Comparison of ENCODE assay signal across 1 cellular context in the genomic region with DNA sequence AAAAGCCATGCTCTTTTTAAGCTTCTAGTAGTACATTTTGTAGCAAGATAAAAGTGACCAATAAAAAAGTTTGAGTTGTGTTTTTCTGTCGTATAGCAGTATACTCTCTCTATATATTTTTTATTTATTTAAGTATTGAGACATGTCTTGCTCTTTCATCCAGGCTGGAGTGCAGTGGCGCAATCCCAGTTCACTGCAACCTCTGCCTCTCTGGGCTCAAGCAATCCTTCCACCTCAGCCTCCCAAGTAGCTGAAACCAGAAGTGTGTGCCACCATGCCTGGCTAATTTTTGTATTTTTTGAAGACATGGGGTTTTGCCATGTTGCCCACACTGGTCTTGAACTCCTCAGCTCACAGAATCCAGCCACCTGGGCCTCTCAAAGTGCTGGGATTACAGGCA.
TF ChIP-seq lines count a peak whose summit lies in the region.

No MANE protein-coding gene starts in this region.

TF ChIP-seq in HepG2, 621 proteins besides CTCF, POLR2A, EP300 and RAD21:
- TF ChIP-seq, protein P1, sequence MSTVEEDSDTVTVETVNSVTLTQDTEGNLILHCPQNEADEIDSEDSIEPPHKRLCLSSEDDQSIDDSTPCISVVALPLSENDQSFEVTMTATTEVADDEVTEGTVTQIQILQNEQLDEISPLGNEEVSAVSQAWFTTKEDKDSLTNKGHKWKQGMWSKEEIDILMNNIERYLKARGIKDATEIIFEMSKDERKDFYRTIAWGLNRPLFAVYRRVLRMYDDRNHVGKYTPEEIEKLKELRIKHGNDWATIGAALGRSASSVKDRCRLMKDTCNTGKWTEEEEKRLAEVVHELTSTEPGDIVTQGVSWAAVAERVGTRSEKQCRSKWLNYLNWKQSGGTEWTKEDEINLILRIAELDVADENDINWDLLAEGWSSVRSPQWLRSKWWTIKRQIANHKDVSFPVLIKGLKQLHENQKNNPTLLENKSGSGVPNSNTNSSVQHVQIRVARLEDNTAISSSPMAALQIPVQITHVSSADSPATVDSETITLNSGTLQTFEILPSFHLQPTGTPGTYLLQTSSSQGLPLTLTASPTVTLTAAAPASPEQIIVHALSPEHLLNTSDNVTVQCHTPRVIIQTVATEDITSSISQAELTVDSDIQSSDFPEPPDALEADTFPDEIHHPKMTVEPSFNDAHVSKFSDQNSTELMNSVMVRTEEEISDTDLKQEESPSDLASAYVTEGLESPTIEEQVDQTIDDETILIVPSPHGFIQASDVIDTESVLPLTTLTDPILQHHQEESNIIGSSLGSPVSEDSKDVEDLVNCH (CRISPR knock-in tag; IDR thresholded peaks at IDR 0.05): no peak
- TF ChIP-seq, protein P2, sequence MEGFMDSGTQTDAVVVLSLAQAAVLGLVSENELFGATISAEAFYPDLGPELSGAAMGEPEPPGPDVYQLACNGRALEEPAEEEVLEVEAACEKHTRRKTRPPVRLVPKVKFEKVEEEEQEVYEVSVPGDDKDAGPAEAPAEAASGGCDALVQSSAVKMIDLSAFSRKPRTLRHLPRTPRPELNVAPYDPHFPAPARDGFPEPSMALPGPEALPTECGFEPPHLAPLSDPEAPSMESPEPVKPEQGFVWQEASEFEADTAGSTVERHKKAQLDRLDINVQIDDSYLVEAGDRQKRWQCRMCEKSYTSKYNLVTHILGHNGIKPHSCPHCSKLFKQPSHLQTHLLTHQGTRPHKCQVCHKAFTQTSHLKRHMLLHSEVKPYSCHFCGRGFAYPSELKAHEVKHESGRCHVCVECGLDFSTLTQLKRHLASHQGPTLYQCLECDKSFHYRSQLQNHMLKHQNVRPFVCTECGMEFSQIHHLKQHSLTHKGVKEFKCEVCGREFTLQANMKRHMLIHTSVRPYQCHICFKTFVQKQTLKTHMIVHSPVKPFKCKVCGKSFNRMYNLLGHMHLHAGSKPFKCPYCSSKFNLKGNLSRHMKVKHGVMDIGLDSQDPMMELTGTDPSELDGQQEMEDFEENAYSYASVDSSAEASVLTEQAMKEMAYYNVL (CRISPR knock-in tag; IDR thresholded peaks at IDR 0.05; ENCODE audit: borderline replicate concordance): no peak
- TF ChIP-seq, protein P3, sequence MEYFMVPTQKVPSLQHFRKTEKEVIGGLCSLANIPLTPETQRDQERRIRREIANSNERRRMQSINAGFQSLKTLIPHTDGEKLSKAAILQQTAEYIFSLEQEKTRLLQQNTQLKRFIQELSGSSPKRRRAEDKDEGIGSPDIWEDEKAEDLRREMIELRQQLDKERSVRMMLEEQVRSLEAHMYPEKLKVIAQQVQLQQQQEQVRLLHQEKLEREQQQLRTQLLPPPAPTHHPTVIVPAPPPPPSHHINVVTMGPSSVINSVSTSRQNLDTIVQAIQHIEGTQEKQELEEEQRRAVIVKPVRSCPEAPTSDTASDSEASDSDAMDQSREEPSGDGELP (IDR thresholded peaks at IDR 0.05; ENCODE audit: borderline replicate concordance, low read depth): no peak
- TF ChIP-seq ZNF768 (CRISPR knock-in tag; IDR thresholded peaks at IDR 0.05) (peak; percentile 58), ZNF598 (CRISPR knock-in tag; IDR thresholded peaks at IDR 0.05; ENCODE audit: borderline replicate concordance) (no peak), MTF1 (CRISPR knock-in tag; IDR thresholded peaks at IDR 0.05) (no peak), CEBPB (IDR thresholded peaks at IDR 0.05; ENCODE audit: borderline replicate concordance, low read depth, low read length) (peak; percentile 74), GATA4 (IDR thresholded peaks at IDR 0.05; ENCODE audit: borderline replicate concordance, low read depth) (no peak), ZNF747 (CRISPR knock-in tag; IDR thresholded peaks at IDR 0.05; ENCODE audit: borderline replicate concordance) (no peak)
- TF ChIP-seq, protein P4, sequence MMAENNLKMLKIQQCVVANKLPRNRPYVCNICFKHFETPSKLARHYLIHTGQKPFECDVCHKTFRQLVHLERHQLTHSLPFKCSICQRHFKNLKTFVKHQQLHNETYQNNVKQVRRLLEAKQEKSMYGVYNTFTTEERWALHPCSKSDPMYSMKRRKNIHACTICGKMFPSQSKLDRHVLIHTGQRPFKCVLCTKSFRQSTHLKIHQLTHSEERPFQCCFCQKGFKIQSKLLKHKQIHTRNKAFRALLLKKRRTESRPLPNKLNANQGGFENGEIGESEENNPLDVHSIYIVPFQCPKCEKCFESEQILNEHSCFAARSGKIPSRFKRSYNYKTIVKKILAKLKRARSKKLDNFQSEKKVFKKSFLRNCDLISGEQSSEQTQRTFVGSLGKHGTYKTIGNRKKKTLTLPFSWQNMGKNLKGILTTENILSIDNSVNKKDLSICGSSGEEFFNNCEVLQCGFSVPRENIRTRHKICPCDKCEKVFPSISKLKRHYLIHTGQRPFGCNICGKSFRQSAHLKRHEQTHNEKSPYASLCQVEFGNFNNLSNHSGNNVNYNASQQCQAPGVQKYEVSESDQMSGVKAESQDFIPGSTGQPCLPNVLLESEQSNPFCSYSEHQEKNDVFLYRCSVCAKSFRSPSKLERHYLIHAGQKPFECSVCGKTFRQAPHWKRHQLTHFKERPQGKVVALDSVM (CRISPR knock-in tag; IDR thresholded peaks at IDR 0.05): peak; percentile 30; the same call in 1 of the 2 replicates
- TF ChIP-seq, protein P5, sequence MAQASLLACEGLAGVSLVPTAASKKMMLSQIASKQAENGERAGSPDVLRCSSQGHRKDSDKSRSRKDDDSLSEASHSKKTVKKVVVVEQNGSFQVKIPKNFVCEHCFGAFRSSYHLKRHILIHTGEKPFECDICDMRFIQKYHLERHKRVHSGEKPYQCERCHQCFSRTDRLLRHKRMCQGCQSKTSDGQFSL (CRISPR knock-in tag; IDR thresholded peaks at IDR 0.05): no peak
- TF ChIP-seq, protein P6, sequence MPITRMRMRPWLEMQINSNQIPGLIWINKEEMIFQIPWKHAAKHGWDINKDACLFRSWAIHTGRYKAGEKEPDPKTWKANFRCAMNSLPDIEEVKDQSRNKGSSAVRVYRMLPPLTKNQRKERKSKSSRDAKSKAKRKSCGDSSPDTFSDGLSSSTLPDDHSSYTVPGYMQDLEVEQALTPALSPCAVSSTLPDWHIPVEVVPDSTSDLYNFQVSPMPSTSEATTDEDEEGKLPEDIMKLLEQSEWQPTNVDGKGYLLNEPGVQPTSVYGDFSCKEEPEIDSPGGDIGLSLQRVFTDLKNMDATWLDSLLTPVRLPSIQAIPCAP (CRISPR knock-in tag; IDR thresholded peaks at IDR 0.05; ENCODE audit: low read depth): no peak
- TF ChIP-seq, protein P7, sequence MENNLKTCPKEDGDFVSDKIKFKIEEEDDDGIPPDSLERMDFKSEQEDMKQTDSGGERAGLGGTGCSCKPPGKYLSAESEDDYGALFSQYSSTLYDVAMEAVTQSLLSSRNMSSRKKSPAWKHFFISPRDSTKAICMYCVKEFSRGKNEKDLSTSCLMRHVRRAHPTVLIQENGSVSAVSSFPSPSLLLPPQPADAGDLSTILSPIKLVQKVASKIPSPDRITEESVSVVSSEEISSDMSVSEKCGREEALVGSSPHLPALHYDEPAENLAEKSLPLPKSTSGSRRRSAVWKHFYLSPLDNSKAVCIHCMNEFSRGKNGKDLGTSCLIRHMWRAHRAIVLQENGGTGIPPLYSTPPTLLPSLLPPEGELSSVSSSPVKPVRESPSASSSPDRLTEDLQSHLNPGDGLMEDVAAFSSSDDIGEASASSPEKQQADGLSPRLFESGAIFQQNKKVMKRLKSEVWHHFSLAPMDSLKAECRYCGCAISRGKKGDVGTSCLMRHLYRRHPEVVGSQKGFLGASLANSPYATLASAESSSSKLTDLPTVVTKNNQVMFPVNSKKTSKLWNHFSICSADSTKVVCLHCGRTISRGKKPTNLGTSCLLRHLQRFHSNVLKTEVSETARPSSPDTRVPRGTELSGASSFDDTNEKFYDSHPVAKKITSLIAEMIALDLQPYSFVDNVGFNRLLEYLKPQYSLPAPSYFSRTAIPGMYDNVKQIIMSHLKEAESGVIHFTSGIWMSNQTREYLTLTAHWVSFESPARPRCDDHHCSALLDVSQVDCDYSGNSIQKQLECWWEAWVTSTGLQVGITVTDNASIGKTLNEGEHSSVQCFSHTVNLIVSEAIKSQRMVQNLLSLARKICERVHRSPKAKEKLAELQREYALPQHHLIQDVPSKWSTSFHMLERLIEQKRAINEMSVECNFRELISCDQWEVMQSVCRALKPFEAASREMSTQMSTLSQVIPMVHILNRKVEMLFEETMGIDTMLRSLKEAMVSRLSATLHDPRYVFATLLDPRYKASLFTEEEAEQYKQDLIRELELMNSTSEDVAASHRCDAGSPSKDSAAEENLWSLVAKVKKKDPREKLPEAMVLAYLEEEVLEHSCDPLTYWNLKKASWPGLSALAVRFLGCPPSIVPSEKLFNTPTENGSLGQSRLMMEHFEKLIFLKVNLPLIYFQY (CRISPR knock-in tag; IDR thresholded peaks at IDR 0.05; ENCODE audit: borderline replicate concordance): no peak
TF ChIP-seq in HepG2: peak in this region for 3.
